In genomic region chr1:98557808-98558390, GRCh38 we compare ENCODE assay signal across 20 cellular contexts.
DNase-seq lines count a peak whose midpoint lies in the region; ATAC-seq and TF ChIP-seq lines count a peak whose summit lies in the region.
"Had no signal": no experiment of that assay in that cellular context is flagged by ENCODE, and none has a peak within 500 bp of the region (broad histone marks: within the 10 kb centered on the region; RNA-seq: fewer than 3 reads in every experiment).

No MANE protein-coding gene starts in this region.

- in situ Hi-C loops in astrocyte of the cerebellum (cut with HindIII; ENCODE audit: low sequenced_read_pairs): no loop called here

- H3K27ac ChIP-seq in right lobe of liver: no peak overlapping the region
- H3K27ac ChIP-seq: ascending aorta, coronary artery, foreskin keratinocyte, left lung, ovary, spleen had no signal

- ATAC-seq in right lobe of liver: no peak
- ATAC-seq in sciatic nerve: no peak
- ATAC-seq: foreskin keratinocyte, left lung, Right ventricle myocardium inferior had no signal

- no peak for TF ChIP-seq POLR2A in right lobe of liver (IDR thresholded peaks at IDR 0.05)

- no peaks in the 10 kb centered on the region for H3K36me3 Mint-ChIP-seq in activated naive CD8-positive, alpha-beta T cell treated with anti-CD3 and anti-CD28 coated beads for 36 hours

- H3K4me3 ChIP-seq in astrocyte of the cerebellum (ENCODE audit: low read depth, low read length): no peak overlapping the region
- no peak overlapping the region for H3K4me3 ChIP-seq in right lobe of liver
- H3K4me3 ChIP-seq: ascending aorta, coronary artery, left lung, ovary, spleen had no signal

- H3K27me3 Mint-ChIP-seq in activated naive CD8-positive, alpha-beta T cell treated with anti-CD3 and anti-CD28 coated beads for 36 hours: no peaks in the 10 kb centered on the region

- 31% methylated on average over 5 of the region's 5 CpGs for WGBS in right lobe of liver (ENCODE audit: insufficient coverage, low coverage, low lambda C conversion rate, missing lambda C conversion rate)

- no peaks in the 10 kb centered on the region for H3K4me1 ChIP-seq in right lobe of liver
- H3K4me1 ChIP-seq: ascending aorta, foreskin keratinocyte, left lung, spleen had no signal

- H3K9me3 ChIP-seq in right lobe of liver: no peaks in the 10 kb centered on the region
- H3K9me3 ChIP-seq: ascending aorta had no signal

- peaks cover 8% of the 10 kb centered on the region for H3K9me3 Mint-ChIP-seq in activated naive CD8-positive, alpha-beta T cell treated with anti-CD3 and anti-CD28 coated beads for 36 hours

- TF ChIP-seq CTCF in astrocyte of the cerebellum (IDR thresholded peaks at IDR 0.05; ENCODE audit: low read depth, low read length, missing control alignments): no peak
- TF ChIP-seq CTCF in right lobe of liver (IDR thresholded peaks at IDR 0.05): no peak

- H3K36me3 ChIP-seq in right lobe of liver: no peaks in the 10 kb centered on the region
- H3K36me3 ChIP-seq: ascending aorta, left lung, ovary, spleen had no signal

- DNase-seq in M059J (ENCODE audit: low read depth) (peak; percentile 6), astrocyte of the cerebellum (ENCODE audit: low read depth) (peak; percentile 6), iPS-NIHi7 (ENCODE audit: extremely low spot score) (peak; percentile 16), superior temporal gyrus (ENCODE audit: extremely low spot score) (peak; percentile 24), right lobe of liver (no peak), sciatic nerve (ENCODE audit: low spot score) (no peak)
- no peak for DNase-seq in activated naive CD8-positive, alpha-beta T cell treated with anti-CD3 and anti-CD28 coated beads for 36 hours
- DNase-seq: activated CD4-positive, alpha-beta T cell treated with anti-CD3 and anti-CD28 coated beads, Interleukin-2, amount 50 U/mL, for 4 hours; activated naive CD4-positive, alpha-beta T cell treated with Interleukin-2 at 50 U/mL for 16 hours; foreskin keratinocyte; Kasumi-1; left lung; NCI-H1436 treated with DMSO at 0.1 percent for 48 hours; NCI-H226; ovary; spleen; stimulated activated CD8-positive, alpha-beta memory T cell treated with anti-CD3 and anti-CD28 coated beads, Interleukin-4, amount 100 ng/mL, for 48 hours had no signal

- no peak overlapping the region for H3K27ac Mint-ChIP-seq in activated naive CD8-positive, alpha-beta T cell treated with anti-CD3 and anti-CD28 coated beads for 36 hours

- no peaks in the 10 kb centered on the region for H3K4me1 Mint-ChIP-seq in activated naive CD8-positive, alpha-beta T cell treated with anti-CD3 and anti-CD28 coated beads for 36 hours

- no peak overlapping the region for H3K4me3 Mint-ChIP-seq in activated naive CD8-positive, alpha-beta T cell treated with anti-CD3 and anti-CD28 coated beads for 36 hours

- H3K27me3 ChIP-seq in right lobe of liver: no peaks in the 10 kb centered on the region
- H3K27me3 ChIP-seq: ascending aorta, foreskin keratinocyte, left lung, ovary, spleen had no signal

- intact Hi-C loops in right lobe of liver (cut with DNase I) (no loop called here), sciatic nerve (cut with DNase I) (no loop called here)

Comparison
In these comparisons a context has a peak if more than half of its experiments do, and no peak if none do; other contexts are left out.
1. DNase-seq: peak in M059J (single experiment), astrocyte of the cerebellum (single experiment), iPS-NIHi7 (single experiment) and superior temporal gyrus (single experiment); none in activated naive CD8-positive, alpha-beta T cell treated with anti-CD3 and anti-CD28 coated beads for 36 hours (single experiment), right lobe of liver (0 of 3) and sciatic nerve (single experiment).